ENCODE assay signal across 1 cellular context in the genomic region with DNA sequence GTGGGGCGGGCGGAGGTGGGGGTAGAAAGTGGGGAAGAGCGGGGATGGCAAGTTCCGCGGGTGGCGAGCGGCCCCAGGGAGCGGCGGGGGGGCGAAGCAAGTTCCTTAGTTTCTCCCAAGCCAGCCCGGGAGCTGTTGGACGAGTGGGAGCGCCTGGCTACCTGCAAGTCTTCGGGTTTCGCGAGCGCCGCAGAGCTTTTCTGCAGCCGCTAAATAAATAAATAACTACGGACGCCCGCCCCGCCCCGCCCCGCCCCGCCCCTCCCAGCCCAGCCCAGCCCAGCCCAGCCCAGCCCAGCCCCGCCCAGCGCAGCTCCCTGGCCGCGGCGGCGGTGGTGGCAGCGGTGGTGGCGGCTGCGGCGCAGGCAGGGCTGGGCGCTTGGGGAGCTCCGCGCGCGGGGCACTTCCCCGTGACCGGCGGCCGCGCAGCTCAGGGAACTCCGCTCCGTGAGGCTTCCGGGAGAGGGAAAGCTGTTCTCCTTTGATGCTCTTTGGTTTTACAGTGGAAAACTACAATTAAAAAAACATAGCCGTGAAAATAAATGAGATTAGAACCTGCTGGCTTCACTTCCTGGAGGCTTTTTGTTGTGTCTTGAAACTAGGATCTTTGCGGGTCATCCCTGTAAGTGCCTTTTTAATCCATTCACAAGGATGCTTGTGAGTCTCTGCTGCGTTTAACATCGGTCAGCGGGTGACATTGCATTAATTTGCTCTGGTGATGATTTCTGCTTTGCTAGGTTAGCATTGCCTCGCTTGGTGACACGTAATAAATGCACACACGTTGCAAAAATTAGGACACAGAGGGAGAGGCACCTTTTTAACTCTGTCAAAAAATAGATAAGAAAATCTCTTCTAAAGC.
TF ChIP-seq lines count a peak whose summit lies in the region.

Gene UBE2L5, plus strand, starts transcription at position 438 of the 859 bp plus-strand sequence. CDS start 5,498 bp downstream, outside the sequence.

TF ChIP-seq in K562, 482 proteins besides CTCF, POLR2A, EP300 and RAD21 (continued from another document and continues in another):
- TF ChIP-seq, protein P1, sequence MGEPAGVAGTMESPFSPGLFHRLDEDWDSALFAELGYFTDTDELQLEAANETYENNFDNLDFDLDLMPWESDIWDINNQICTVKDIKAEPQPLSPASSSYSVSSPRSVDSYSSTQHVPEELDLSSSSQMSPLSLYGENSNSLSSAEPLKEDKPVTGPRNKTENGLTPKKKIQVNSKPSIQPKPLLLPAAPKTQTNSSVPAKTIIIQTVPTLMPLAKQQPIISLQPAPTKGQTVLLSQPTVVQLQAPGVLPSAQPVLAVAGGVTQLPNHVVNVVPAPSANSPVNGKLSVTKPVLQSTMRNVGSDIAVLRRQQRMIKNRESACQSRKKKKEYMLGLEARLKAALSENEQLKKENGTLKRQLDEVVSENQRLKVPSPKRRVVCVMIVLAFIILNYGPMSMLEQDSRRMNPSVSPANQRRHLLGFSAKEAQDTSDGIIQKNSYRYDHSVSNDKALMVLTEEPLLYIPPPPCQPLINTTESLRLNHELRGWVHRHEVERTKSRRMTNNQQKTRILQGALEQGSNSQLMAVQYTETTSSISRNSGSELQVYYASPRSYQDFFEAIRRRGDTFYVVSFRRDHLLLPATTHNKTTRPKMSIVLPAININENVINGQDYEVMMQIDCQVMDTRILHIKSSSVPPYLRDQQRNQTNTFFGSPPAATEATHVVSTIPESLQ (CRISPR knock-in tag; IDR thresholded peaks at IDR 0.05), result no peak
- TF ChIP-seq KLF1 (tag; IDR thresholded peaks at IDR 0.05), result no peak
- no peak for TF ChIP-seq TFAM (CRISPR knock-in tag; conservative IDR thresholded peaks at IDR 0.05)
- no peak for TF ChIP-seq ZNF133 (CRISPR knock-in tag; IDR thresholded peaks at IDR 0.05)
- no peak for TF ChIP-seq ESRRA (IDR thresholded peaks at IDR 0.05; ENCODE audit: borderline replicate concordance, low read depth)
- no peak for TF ChIP-seq BMI1 (IDR thresholded peaks at IDR 0.05; ENCODE audit: low read length)
- no peak for TF ChIP-seq HMGN3 (IDR thresholded peaks at IDR 0.05; ENCODE audit: borderline replicate concordance, extremely low read depth, insufficient read length, low read depth, low read length)
- no peak for TF ChIP-seq ZFP1 (CRISPR knock-in tag; IDR thresholded peaks at IDR 0.05)
- TF ChIP-seq RB1 (IDR thresholded peaks at IDR 0.05; ENCODE audit: low read depth), result no peak
- TF ChIP-seq TAL1 (IDR thresholded peaks at IDR 0.05), result no peak
- TF ChIP-seq CBFA2T2 (conservative IDR thresholded peaks at IDR 0.05), result no peak
- no peak for TF ChIP-seq SIN3B (IDR thresholded peaks at IDR 0.05; ENCODE audit: low read depth)
- peak; percentile 45 for TF ChIP-seq NFE2 (IDR thresholded peaks at IDR 0.05; ENCODE audit: low read depth)
- TF ChIP-seq HMG20A (CRISPR knock-in tag; conservative IDR thresholded peaks at IDR 0.05), result no peak
- TF ChIP-seq PHF8 (IDR thresholded peaks at IDR 0.05; ENCODE audit: borderline replicate concordance, low read length), result peak; percentile 43; the same call in 1 of the 2 replicates
- TF ChIP-seq, protein P2, sequence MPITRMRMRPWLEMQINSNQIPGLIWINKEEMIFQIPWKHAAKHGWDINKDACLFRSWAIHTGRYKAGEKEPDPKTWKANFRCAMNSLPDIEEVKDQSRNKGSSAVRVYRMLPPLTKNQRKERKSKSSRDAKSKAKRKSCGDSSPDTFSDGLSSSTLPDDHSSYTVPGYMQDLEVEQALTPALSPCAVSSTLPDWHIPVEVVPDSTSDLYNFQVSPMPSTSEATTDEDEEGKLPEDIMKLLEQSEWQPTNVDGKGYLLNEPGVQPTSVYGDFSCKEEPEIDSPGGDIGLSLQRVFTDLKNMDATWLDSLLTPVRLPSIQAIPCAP (CRISPR knock-in tag; IDR thresholded peaks at IDR 0.05; ENCODE audit: borderline replicate concordance), result no peak
- no peak for TF ChIP-seq CHD2 (IDR thresholded peaks at IDR 0.05; ENCODE audit: low read depth, low read length)
- no peak for TF ChIP-seq HDAC3 (IDR thresholded peaks at IDR 0.05; ENCODE audit: borderline replicate concordance, partially characterized antibody)
- peak; percentile 48 for TF ChIP-seq CCNT2 (IDR thresholded peaks at IDR 0.05; ENCODE audit: borderline replicate concordance, extremely low read depth, insufficient read length, low read depth, low read length)
- TF ChIP-seq, protein P3, sequence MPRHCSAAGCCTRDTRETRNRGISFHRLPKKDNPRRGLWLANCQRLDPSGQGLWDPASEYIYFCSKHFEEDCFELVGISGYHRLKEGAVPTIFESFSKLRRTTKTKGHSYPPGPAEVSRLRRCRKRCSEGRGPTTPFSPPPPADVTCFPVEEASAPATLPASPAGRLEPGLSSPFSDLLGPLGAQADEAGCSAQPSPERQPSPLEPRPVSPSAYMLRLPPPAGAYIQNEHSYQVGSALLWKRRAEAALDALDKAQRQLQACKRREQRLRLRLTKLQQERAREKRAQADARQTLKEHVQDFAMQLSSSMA (CRISPR knock-in tag; IDR thresholded peaks at IDR 0.05), result no peak
- TF ChIP-seq HNRNPL (IDR thresholded peaks at IDR 0.05; ENCODE audit: low read depth, low read length), result no peak
- no peak for TF ChIP-seq FOXP1 (CRISPR knock-in tag; IDR thresholded peaks at IDR 0.05)
- TF ChIP-seq ELF1 (tag; IDR thresholded peaks at IDR 0.05), result peak; percentile 37; the same call in 1 of the 2 replicates
- TF ChIP-seq ZNF436 (CRISPR knock-in tag; IDR thresholded peaks at IDR 0.05), result no peak
- no peak for TF ChIP-seq MXD1 (CRISPR knock-in tag; IDR thresholded peaks at IDR 0.05; ENCODE audit: borderline replicate concordance, poor library complexity, severe bottlenecking)
- TF ChIP-seq, protein P4, sequence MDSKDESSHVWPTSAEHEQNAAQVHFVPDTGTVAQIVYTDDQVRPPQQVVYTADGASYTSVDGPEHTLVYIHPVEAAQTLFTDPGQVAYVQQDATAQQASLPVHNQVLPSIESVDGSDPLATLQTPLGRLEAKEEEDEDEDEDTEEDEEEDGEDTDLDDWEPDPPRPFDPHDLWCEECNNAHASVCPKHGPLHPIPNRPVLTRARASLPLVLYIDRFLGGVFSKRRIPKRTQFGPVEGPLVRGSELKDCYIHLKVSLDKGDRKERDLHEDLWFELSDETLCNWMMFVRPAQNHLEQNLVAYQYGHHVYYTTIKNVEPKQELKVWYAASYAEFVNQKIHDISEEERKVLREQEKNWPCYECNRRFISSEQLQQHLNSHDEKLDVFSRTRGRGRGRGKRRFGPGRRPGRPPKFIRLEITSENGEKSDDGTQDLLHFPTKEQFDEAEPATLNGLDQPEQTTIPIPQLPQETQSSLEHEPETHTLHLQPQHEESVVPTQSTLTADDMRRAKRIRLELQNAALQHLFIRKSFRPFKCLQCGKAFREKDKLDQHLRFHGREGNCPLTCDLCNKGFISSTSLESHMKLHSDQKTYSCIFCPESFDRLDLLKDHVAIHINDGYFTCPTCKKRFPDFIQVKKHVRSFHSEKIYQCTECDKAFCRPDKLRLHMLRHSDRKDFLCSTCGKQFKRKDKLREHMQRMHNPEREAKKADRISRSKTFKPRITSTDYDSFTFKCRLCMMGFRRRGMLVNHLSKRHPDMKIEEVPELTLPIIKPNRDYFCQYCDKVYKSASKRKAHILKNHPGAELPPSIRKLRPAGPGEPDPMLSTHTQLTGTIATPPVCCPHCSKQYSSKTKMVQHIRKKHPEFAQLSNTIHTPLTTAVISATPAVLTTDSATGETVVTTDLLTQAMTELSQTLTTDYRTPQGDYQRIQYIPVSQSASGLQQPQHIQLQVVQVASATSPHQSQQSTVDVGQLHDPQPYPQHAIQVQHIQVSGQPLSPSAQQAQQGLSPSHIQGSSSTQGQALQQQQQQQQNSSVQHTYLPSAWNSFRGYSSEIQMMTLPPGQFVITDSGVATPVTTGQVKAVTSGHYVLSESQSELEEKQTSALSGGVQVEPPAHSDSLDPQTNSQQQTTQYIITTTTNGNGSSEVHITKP (IDR thresholded peaks at IDR 0.05; ENCODE audit: partially characterized antibody), result no peak
- TF ChIP-seq CTCFL (IDR thresholded peaks at IDR 0.05; ENCODE audit: borderline replicate concordance, insufficient read depth, low read depth, low read length, poor library complexity, severe bottlenecking), result no peak
- TF ChIP-seq PHF21A (IDR thresholded peaks at IDR 0.05; ENCODE audit: borderline replicate concordance, low read depth), result no peak
- TF ChIP-seq, protein P5, sequence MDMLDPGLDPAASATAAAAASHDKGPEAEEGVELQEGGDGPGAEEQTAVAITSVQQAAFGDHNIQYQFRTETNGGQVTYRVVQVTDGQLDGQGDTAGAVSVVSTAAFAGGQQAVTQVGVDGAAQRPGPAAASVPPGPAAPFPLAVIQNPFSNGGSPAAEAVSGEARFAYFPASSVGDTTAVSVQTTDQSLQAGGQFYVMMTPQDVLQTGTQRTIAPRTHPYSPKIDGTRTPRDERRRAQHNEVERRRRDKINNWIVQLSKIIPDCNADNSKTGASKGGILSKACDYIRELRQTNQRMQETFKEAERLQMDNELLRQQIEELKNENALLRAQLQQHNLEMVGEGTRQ (CRISPR knock-in tag; IDR thresholded peaks at IDR 0.05), result no peak
- no peak for TF ChIP-seq ZNF311 (CRISPR knock-in tag; IDR thresholded peaks at IDR 0.05)
- TF ChIP-seq DPF2 (IDR thresholded peaks at IDR 0.05), result peak; percentile 21; the same call in 1 of the 2 replicates
- no peak for TF ChIP-seq SREBF2 (CRISPR knock-in tag; IDR thresholded peaks at IDR 0.05)
- no peak for TF ChIP-seq PML (IDR thresholded peaks at IDR 0.05; ENCODE audit: low read length)
- TF ChIP-seq SMARCA4 (IDR thresholded peaks at IDR 0.05), result no peak
- no peak for TF ChIP-seq TRIM25 (IDR thresholded peaks at IDR 0.05; ENCODE audit: borderline replicate concordance)
- 0 out of 2 replicates have a peak, but pooled peaks have one; percentile 24 for TF ChIP-seq CXXC5 (CRISPR knock-in tag; IDR thresholded peaks at IDR 0.05)
- peak; percentile 63 for TF ChIP-seq C11orf30 (IDR thresholded peaks at IDR 0.05; ENCODE audit: low read depth)
- TF ChIP-seq, protein P6, sequence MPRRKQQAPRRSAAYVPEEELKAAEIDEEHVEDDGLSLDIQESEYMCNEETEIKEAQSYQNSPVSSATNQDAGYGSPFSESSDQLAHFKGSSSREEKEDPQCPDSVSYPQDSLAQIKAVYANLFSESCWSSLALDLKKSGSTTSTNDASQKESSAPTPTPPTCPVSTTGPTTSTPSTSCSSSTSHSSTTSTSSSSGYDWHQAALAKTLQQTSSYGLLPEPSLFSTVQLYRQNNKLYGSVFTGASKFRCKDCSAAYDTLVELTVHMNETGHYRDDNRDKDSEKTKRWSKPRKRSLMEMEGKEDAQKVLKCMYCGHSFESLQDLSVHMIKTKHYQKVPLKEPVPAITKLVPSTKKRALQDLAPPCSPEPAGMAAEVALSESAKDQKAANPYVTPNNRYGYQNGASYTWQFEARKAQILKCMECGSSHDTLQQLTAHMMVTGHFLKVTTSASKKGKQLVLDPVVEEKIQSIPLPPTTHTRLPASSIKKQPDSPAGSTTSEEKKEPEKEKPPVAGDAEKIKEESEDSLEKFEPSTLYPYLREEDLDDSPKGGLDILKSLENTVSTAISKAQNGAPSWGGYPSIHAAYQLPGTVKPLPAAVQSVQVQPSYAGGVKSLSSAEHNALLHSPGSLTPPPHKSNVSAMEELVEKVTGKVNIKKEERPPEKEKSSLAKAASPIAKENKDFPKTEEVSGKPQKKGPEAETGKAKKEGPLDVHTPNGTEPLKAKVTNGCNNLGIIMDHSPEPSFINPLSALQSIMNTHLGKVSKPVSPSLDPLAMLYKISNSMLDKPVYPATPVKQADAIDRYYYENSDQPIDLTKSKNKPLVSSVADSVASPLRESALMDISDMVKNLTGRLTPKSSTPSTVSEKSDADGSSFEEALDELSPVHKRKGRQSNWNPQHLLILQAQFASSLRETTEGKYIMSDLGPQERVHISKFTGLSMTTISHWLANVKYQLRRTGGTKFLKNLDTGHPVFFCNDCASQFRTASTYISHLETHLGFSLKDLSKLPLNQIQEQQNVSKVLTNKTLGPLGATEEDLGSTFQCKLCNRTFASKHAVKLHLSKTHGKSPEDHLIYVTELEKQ (CRISPR knock-in tag; IDR thresholded peaks at IDR 0.05), result no peak
- 0 out of 2 replicates have a peak, but pooled peaks have one; percentile 32 for TF ChIP-seq CTBP1 (IDR thresholded peaks at IDR 0.05; ENCODE audit: borderline replicate concordance)
- peak in 1 of 3 experiments; percentile 13 for TF ChIP-seq YY1 (IDR thresholded peaks at IDR 0.05; ENCODE audit: borderline replicate concordance in 1 of 3, control insufficient read depth in 1 of 3, extremely low read depth in 1 of 3, insufficient read depth in 3 of 3, insufficient read length in 1 of 3, insufficient replicate concordance in 2 of 3, low read depth in 1 of 3, low read length in 2 of 3)
- TF ChIP-seq MAFG (tag; conservative IDR thresholded peaks at IDR 0.05), result peak; percentile 75
- no peak for TF ChIP-seq ATF7 (IDR thresholded peaks at IDR 0.05)
- no peak for TF ChIP-seq ZSCAN32 (CRISPR knock-in tag; IDR thresholded peaks at IDR 0.05)
